In the genomic region with DNA sequence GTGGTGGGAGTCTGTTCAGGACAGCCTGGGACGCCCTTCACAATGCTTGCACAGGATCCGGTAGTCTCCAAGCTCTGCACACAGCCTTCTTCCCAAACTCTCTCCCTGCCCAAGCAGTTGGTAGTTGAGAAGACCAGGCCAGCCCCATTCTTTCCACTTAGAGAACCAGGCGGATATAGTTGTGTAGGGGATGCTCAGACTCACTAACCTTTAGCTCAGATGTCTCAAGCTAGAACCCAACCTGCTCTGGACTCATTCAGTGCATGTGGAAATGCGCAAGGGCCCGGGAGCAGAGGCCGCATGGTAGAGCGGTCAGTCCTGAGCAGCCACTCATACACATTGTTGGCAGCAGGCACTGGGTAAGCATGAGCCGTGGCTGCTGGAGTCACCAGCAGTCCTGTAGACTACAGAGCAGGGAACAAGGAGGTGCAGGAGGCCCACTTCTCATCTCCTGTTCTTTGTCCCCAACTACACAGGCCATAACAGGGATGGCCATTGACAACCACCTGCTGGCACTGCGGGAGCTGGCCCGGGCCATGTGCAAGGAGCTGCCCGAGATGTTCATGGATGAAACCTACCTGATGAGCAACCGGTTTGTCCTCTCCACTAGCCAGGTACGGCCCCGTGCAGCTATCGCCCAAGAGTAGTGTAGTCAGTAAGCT, we compare ENCODE assay signal across 23 cellular contexts. TPM values are rescaled to one million over a fixed set of nuclear protein-coding genes. Genes with fewer than 3 reads are reported as not detected.
DNase-seq lines count a peak whose midpoint lies in the region; ATAC-seq and TF ChIP-seq lines count a peak whose summit lies in the region.
"Had no signal": no experiment of that assay in that cellular context is flagged by ENCODE, and none has a peak within 500 bp of the region (broad histone marks: within the 10 kb centered on the region; RNA-seq: fewer than 3 reads in every experiment).

No MANE protein-coding gene starts in this region.

- H2BK12ac ChIP-seq in neuronal stem cell (ENCODE audit: low read length), result no peak overlapping the region

- 91% methylated on average over 11 of the region's 15 CpGs for WGBS in esophagus muscularis mucosa
- WGBS in neuronal stem cell (ENCODE audit: extremely low coverage in 2 of 2, insufficient read length in 2 of 2, insufficient replicate concordance in 1 of 2), 2 donors, result no CpG with 5 or more reads among the region's 15 CpGs

- H3K4me3 ChIP-seq in esophagus muscularis mucosa (no peak overlapping the region), neuronal stem cell (ENCODE audit: low read length in 2 of 2) (no peak overlapping the region), vagina (no peak overlapping the region)
- H3K4me3 ChIP-seq: GM12878 had no signal

- no peak overlapping the region for H3K4me2 ChIP-seq in neuronal stem cell (ENCODE audit: insufficient read depth, low read length, poor library complexity, severe bottlenecking)

- H2AK5ac ChIP-seq in neuronal stem cell (ENCODE audit: low read depth, low read length), result peak overlapping the region; percentile 16

- no peak overlapping the region for H2BK15ac ChIP-seq in neuronal stem cell (ENCODE audit: low read length)

- no peak overlapping the region for H3K9ac ChIP-seq in neuronal stem cell (ENCODE audit: low read depth, low read length, poor library complexity)

- no peak overlapping the region for H4K91ac ChIP-seq in neuronal stem cell (ENCODE audit: low read depth, low read length, poor library complexity)

- H3K23ac ChIP-seq in neuronal stem cell (ENCODE audit: low read depth, low read length, poor library complexity), result peak overlapping the region; percentile 14

- no peak for TF ChIP-seq EP300 in esophagus muscularis mucosa (IDR thresholded peaks at IDR 0.05)

- ATAC-seq in HG02884 (IDR thresholded peaks at IDR 0.05; ENCODE audit: unreplicated experiment), result no peak
- ATAC-seq: GM12878, HCT116, HepG2 had no signal

- H3K9me3 ChIP-seq in esophagus muscularis mucosa (peaks cover 0 to 21% (median 10%) of the 10 kb centered on the region in 4 donors), neuronal stem cell (replicated peaks in 1 of 2; ENCODE audit: control insufficient read depth in 2 of 2, insufficient read depth in 1 of 2, low read depth in 1 of 2, low read length in 2 of 2) (no peaks in the 10 kb centered on the region), vagina (no peaks in the 10 kb centered on the region)

- H3K4ac ChIP-seq in neuronal stem cell (ENCODE audit: low read length), result no peak overlapping the region

- TF ChIP-seq POLR2A in esophagus muscularis mucosa (IDR thresholded peaks at IDR 0.05; ENCODE audit: low read depth) (no peak), vagina (IDR thresholded peaks at IDR 0.05) (no peak)

- no peaks in the 10 kb centered on the region for H3K36me3 ChIP-seq in esophagus muscularis mucosa
- no peaks in the 10 kb centered on the region for H3K36me3 ChIP-seq in neuronal stem cell (replicated peaks in 1 of 2; ENCODE audit: control insufficient read depth in 2 of 2, insufficient read depth in 2 of 2, low read length in 2 of 2)
- H3K36me3 ChIP-seq in vagina, result no peaks in the 10 kb centered on the region

- no peak overlapping the region for H2BK5ac ChIP-seq in neuronal stem cell (ENCODE audit: low read length)

- H4K8ac ChIP-seq in neuronal stem cell (ENCODE audit: low read depth, low read length), result no peak overlapping the region

- no peak overlapping the region for H3K18ac ChIP-seq in neuronal stem cell (ENCODE audit: low read length)

- no peak overlapping the region for H2AFZ ChIP-seq in neuronal stem cell (ENCODE audit: low read length)

- H3K27ac ChIP-seq in esophagus muscularis mucosa (replicated peaks in 1 of 4), result no peak overlapping the region
- H3K27ac ChIP-seq in neuronal stem cell (replicated peaks; ENCODE audit: low read length), result no peak overlapping the region
- H3K27ac ChIP-seq in vagina, result no peak overlapping the region
- H3K27ac ChIP-seq: C4-2B had no signal

- H2BK120ac ChIP-seq in neuronal stem cell (ENCODE audit: low read depth, low read length), result no peak overlapping the region

- POLR2A ChIA-PET in HEK293T (lab: Yijun Ruan, JAX), result no interaction called here

- intact Hi-C loops in esophagus muscularis mucosa (cut with DNase I), result no loop called here
- intact Hi-C loops in vagina (cut with DNase I), result no loop called here

- peaks cover 0 to 9% (median 0%) of the 10 kb centered on the region in 4 donors for H3K27me3 ChIP-seq in esophagus muscularis mucosa
- peaks cover 0 to 8% (median 0%) of the 10 kb centered on the region in 3 experiments for H3K27me3 ChIP-seq in neuronal stem cell (ENCODE audit: control insufficient read depth in 3 of 3, insufficient read depth in 3 of 3, low read depth in 1 of 3, low read length in 3 of 3)
- no peaks in the 10 kb centered on the region for H3K27me3 ChIP-seq in vagina

- H3K14ac ChIP-seq in neuronal stem cell (ENCODE audit: low read length), result no peak overlapping the region

- DNase-seq in HEK293T (ENCODE audit: extremely low spot score) (peak; percentile 4), esophagus muscularis mucosa (ENCODE audit: extremely low spot score) (peak; percentile 88), neuronal stem cell (ENCODE audit: low spot score) (no peak), vagina (ENCODE audit: extremely low spot score in 2 of 2) (peak; percentile 67 to 94), NCI-H1930 (lab: John Stamatoyannopoulos, UW) (no peak), NCI-H69 (lab: John Stamatoyannopoulos, UW) (no peak)
- DNase-seq: AML-193; Caco-2; CD4-positive, alpha-beta T cell; DMS153; DMS79; GF-D8; GOT3; KBM-7 had no signal

- no peaks in the 10 kb centered on the region for H3K79me1 ChIP-seq in neuronal stem cell (ENCODE audit: low read depth, low read length)

- CTCF ChIA-PET in HEK293T (lab: Yijun Ruan, JAX), result no interaction called here

- TF ChIP-seq CTCF in esophagus muscularis mucosa (IDR thresholded peaks at IDR 0.05) (no peak), vagina (IDR thresholded peaks at IDR 0.05) (no peak)

- no peaks in the 10 kb centered on the region for H3K4me1 ChIP-seq in esophagus muscularis mucosa
- no peaks in the 10 kb centered on the region for H3K4me1 ChIP-seq in neuronal stem cell (ENCODE audit: control insufficient read depth in 2 of 2, insufficient read depth in 1 of 2, low read depth in 1 of 2, low read length in 2 of 2)
- no peaks in the 10 kb centered on the region for H3K4me1 ChIP-seq in vagina
- H3K4me1 ChIP-seq: Caco-2 had no signal

TF ChIP-seq in HEK293T, 16 proteins besides CTCF, POLR2A, EP300 and RAD21:
- TF ChIP-seq FOXM1 (IDR thresholded peaks at IDR 0.05; ENCODE audit: borderline replicate concordance) (no peak), NFRKB (IDR thresholded peaks at IDR 0.05) (no peak), SUZ12 (IDR thresholded peaks at IDR 0.05) (no peak), LEF1 (IDR thresholded peaks at IDR 0.05; ENCODE audit: borderline replicate concordance) (no peak), HDGF (IDR thresholded peaks at IDR 0.05; ENCODE audit: borderline replicate concordance) (no peak), ELF4 (IDR thresholded peaks at IDR 0.05) (no peak), BHLHE40 (IDR thresholded peaks at IDR 0.05; ENCODE audit: borderline replicate concordance) (no peak), CTBP1 (IDR thresholded peaks at IDR 0.05; ENCODE audit: borderline replicate concordance) (no peak), ARNT (IDR thresholded peaks at IDR 0.05) (no peak), ZNF384 (IDR thresholded peaks at IDR 0.05) (no peak), FOXA1 (IDR thresholded peaks at IDR 0.05) (no peak), L3MBTL2 (conservative IDR thresholded peaks at IDR 0.05) (no peak), SP1 (IDR thresholded peaks at IDR 0.05) (no peak), PKNOX1 (IDR thresholded peaks at IDR 0.05) (no peak), FOXK2 (IDR thresholded peaks at IDR 0.05) (no peak), TARDBP (IDR thresholded peaks at IDR 0.05) (no peak)

RNA-seq across cellular contexts. Expression of gene C10orf53, which starts 17.2 kb away (rescaled TPM):
- total RNA-seq in esophagus muscularis mucosa (not detected), vagina (not detected)
- polyA plus RNA-seq in neuronal stem cell (2013, experiment 1 of 2), result 0.08 TPM
- polyA plus RNA-seq in neuronal stem cell (2013, experiment 2 of 2), result 0.06 TPM
- total RNA-seq: Caco-2; CD4-positive, alpha-beta T cell; Daoy; GM12878; H7; HepG2 had no signal
- polyA plus RNA-seq: BJ, GM12878, HepG2, IgD-negative memory B cell had no signal

RNA-seq across cellular contexts. Expression of gene CHAT, which starts 48.5 kb away (rescaled TPM):
- total RNA-seq in esophagus muscularis mucosa (under 1 TPM in 1 of 4 donors, not detected in 3; 0.17 TPM), vagina (not detected)
- 0.03 TPM for polyA plus RNA-seq in neuronal stem cell (2013, experiment 1 of 2)
- not detected for polyA plus RNA-seq in neuronal stem cell (2013, experiment 2 of 2)
- total RNA-seq: CD4-positive, alpha-beta T cell; Daoy; GM12878; H7; HepG2 had no signal
- polyA plus RNA-seq: BJ, GM12878, HepG2, IgD-negative memory B cell had no signal

RNA-seq across cellular contexts. Expression of gene SLC18A3, which starts 52.2 kb away (rescaled TPM):
- 1 to 10 TPM in 2 of 4 donors, under 1 TPM in 2; 0.42 to 1.7 (median 0.81) TPM for total RNA-seq in esophagus muscularis mucosa
- 0.07 TPM for polyA plus RNA-seq in neuronal stem cell (2013, experiment 1 of 2)
- polyA plus RNA-seq in neuronal stem cell (2013, experiment 2 of 2), result 0.06 TPM
- 0.49 TPM for total RNA-seq in vagina
- total RNA-seq: Caco-2; CD4-positive, alpha-beta T cell; Daoy; GM12878; H7; HepG2 had no signal
- polyA plus RNA-seq: BJ, GM12878, HepG2, IgD-negative memory B cell had no signal

Comparison
In these comparisons a context has a peak if more than half of its experiments do, and no peak if none do; other contexts are left out.
1. DNase-seq: peak in HEK293T (single experiment), esophagus muscularis mucosa (single experiment) and vagina (2 of 2); none in neuronal stem cell (single experiment), NCI-H1930 (0 of 2) and NCI-H69 (single experiment).